Comparison of ENCODE assay signal across 18 cellular contexts in genomic region chr22:29329581-29329980, GRCh38. TPM values are rescaled to one million over a fixed set of nuclear protein-coding genes. Genes with fewer than 3 reads are reported as not detected.
A peak's percentile ranks its signal among the peaks of the same experiment; 100 is the strongest.
DNase-seq lines count a peak whose midpoint lies in the region; ATAC-seq, FAIRE-seq and TF ChIP-seq lines count a peak whose summit lies in the region.
"Had no signal": no experiment of that assay in that cellular context is flagged by ENCODE, and none has a peak within 500 bp of the region (broad histone marks: within the 10 kb centered on the region; RNA-seq: fewer than 3 reads in every experiment).

No MANE protein-coding gene starts in this region.

- H3K4me1 Mint-ChIP-seq in type B pancreatic cell (ENCODE audit: unreplicated experiment): peaks cover 10% of the 10 kb centered on the region
- H3K4me1 Mint-ChIP-seq: CD14-positive monocyte, IgD-negative memory B cell had no signal

- H3K23ac ChIP-seq in mesenchymal stem cell (ENCODE audit: low read length in 2 of 2): no peak overlapping the region

- peak overlapping the region; percentile 79 for H3K4me2 ChIP-seq in BLaER1
- no peak overlapping the region for H3K4me2 ChIP-seq in mesenchymal stem cell (ENCODE audit: low read length, poor library complexity, severe bottlenecking)

- H3K4me3 ChIP-seq in BLaER1 (peak overlapping the region; percentile 46; the same call in 1 of the 2 replicates), mesenchymal stem cell (ENCODE audit: insufficient read depth in 1 of 2, low read depth in 1 of 2, low read length in 2 of 2) (no peak overlapping the region), psoas muscle (no peak overlapping the region), small intestine (ENCODE audit: low read depth in 1 of 2, low read length in 2 of 2) (no peak overlapping the region)

- H3K4me1 ChIP-seq in BLaER1 (peaks cover 82% of the 10 kb centered on the region), mesenchymal stem cell (ENCODE audit: control insufficient read depth, insufficient read depth, low read depth, low read length) (peaks cover 34% of the 10 kb centered on the region), psoas muscle (peaks cover 37% of the 10 kb centered on the region), small intestine (ENCODE audit: control insufficient read depth in 2 of 2, insufficient read depth in 1 of 2, low read depth in 1 of 2, low read length in 1 of 2) (no peaks in the 10 kb centered on the region)

- H3K9me3 Mint-ChIP-seq in type B pancreatic cell: no peaks in the 10 kb centered on the region
- H3K9me3 Mint-ChIP-seq: H9, IgD-negative memory B cell had no signal

- FAIRE-seq in small intestine (lab: Jason Lieb, UNC): no peak

- H2BK15ac ChIP-seq in mesenchymal stem cell (ENCODE audit: low read depth, poor library complexity, severe bottlenecking): peak overlapping the region; percentile 44

- H3K27me3 Mint-ChIP-seq in type B pancreatic cell: no peaks in the 10 kb centered on the region
- H3K27me3 Mint-ChIP-seq: IgD-negative memory B cell had no signal

- H3K9me3 ChIP-seq in BLaER1: no peaks in the 10 kb centered on the region
- H3K9me3 ChIP-seq in mesenchymal stem cell (ENCODE audit: control insufficient read depth, low read length): no peaks in the 10 kb centered on the region
- H3K9me3 ChIP-seq in psoas muscle: no peaks in the 10 kb centered on the region
- H3K9me3 ChIP-seq in small intestine (ENCODE audit: control insufficient read depth, low read depth): no peaks in the 10 kb centered on the region

- no peaks in the 10 kb centered on the region for H3K79me1 ChIP-seq in mesenchymal stem cell (replicated peaks; ENCODE audit: low read length, poor library complexity, severe bottlenecking)

- H3K36me3 Mint-ChIP-seq in type B pancreatic cell: no peaks in the 10 kb centered on the region

- H2BK12ac ChIP-seq in mesenchymal stem cell (ENCODE audit: low read length in 2 of 2): no peak overlapping the region

- DNase-seq in mesenchymal stem cell (no peak), psoas muscle (no peak), small intestine (no peak), type B pancreatic cell (ENCODE audit: extremely low spot score, unreplicated experiment) (no peak), NCI-H446 (lab: John Stamatoyannopoulos, UW) (no peak)
- DNase-seq: COR-L47, DMS153, EL, H9, NCI-H1417 treated with DMSO at 0.1 percent for 48 hours, NCI-H2029, SIG-M5 had no signal

- no peak overlapping the region for H3K4me3 Mint-ChIP-seq in type B pancreatic cell
- H3K4me3 Mint-ChIP-seq: CD14-positive monocyte, H9, IgD-negative memory B cell had no signal

- no peak overlapping the region for H2AK5ac ChIP-seq in mesenchymal stem cell (ENCODE audit: low read length, severe bottlenecking)

- no peak overlapping the region for H2AFZ ChIP-seq in mesenchymal stem cell (ENCODE audit: low read depth, low read length)

- H3K27ac Mint-ChIP-seq in type B pancreatic cell: no peak overlapping the region
- H3K27ac Mint-ChIP-seq: H9 had no signal

- H2BK5ac ChIP-seq in mesenchymal stem cell (ENCODE audit: low read depth, low read length, poor library complexity, severe bottlenecking): no peak overlapping the region

- intact Hi-C loops in psoas muscle (cut with DNase I): no loop called here

- H3K27ac ChIP-seq in BLaER1: peak overlapping the region; percentile 84
- peak overlapping the region; percentile 82 for H3K27ac ChIP-seq in angular gyrus (ENCODE audit: low read depth, low read length)
- H3K27ac ChIP-seq in mesenchymal stem cell (ENCODE audit: low read length, poor library complexity, severe bottlenecking): no peak overlapping the region
- H3K27ac ChIP-seq in psoas muscle: peak overlapping the region; percentile 79
- no peak overlapping the region for H3K27ac ChIP-seq in small intestine (ENCODE audit: low read depth in 1 of 2, low read length in 1 of 2)

- WGBS in mesenchymal stem cell: 91% methylated on average over 11 of the region's 11 CpGs
- WGBS in psoas muscle, 3 donors: 52 to 77% (median 64%) methylated on average over 11 of the region's 11 CpGs
- 93 to 94% (median 94%) methylated on average over 10 to 11 of the region's 11 CpGs for WGBS in small intestine, 3 donors

- H4K91ac ChIP-seq in mesenchymal stem cell (ENCODE audit: low read length): peak overlapping the region; percentile 7

- H2BK120ac ChIP-seq in mesenchymal stem cell (ENCODE audit: low read depth, low read length): no peak overlapping the region

- ATAC-seq in psoas muscle (peak in 3 of 4 donors; percentile 7 to 17 (median 9)), GM18868 (IDR thresholded peaks at IDR 0.05; ENCODE audit: unreplicated experiment) (no peak)

- TF ChIP-seq CTCF in psoas muscle (IDR thresholded peaks at IDR 0.05) (no peak), type B pancreatic cell (conservative IDR thresholded peaks at IDR 0.05) (no peak)

- H3K27me3 ChIP-seq in BLaER1 (no peaks in the 10 kb centered on the region), mesenchymal stem cell (ENCODE audit: control insufficient read depth in 1 of 2, insufficient read depth in 1 of 2, low read length in 2 of 2) (no peaks in the 10 kb centered on the region), psoas muscle (ENCODE audit: insufficient read depth in 3 of 3, low read length in 2 of 3) (no peaks in the 10 kb centered on the region), small intestine (ENCODE audit: control insufficient read depth in 2 of 2, insufficient read depth in 2 of 2, low read length in 2 of 2) (no peaks in the 10 kb centered on the region)

- peak overlapping the region; percentile 61 for H3K9ac ChIP-seq in BLaER1
- H3K9ac ChIP-seq in mesenchymal stem cell (ENCODE audit: low read length): no peak overlapping the region

- no peak overlapping the region for H3K4ac ChIP-seq in mesenchymal stem cell (ENCODE audit: low read depth in 1 of 2, low read length in 2 of 2)

- peaks cover 46% of the 10 kb centered on the region for H3K36me3 ChIP-seq in BLaER1
- H3K36me3 ChIP-seq in mesenchymal stem cell (ENCODE audit: control insufficient read depth in 1 of 2, insufficient read depth in 2 of 2, low read depth in 1 of 2, low read length in 2 of 2): peaks cover 32 to 88% of the 10 kb centered on the region in 2 experiments
- peaks cover 2 to 64% of the 10 kb centered on the region in 2 donors for H3K36me3 ChIP-seq in psoas muscle (ENCODE audit: insufficient read depth in 1 of 2, low read depth in 1 of 2)
- H3K36me3 ChIP-seq in small intestine (ENCODE audit: control insufficient read depth in 2 of 2, insufficient read depth in 2 of 2, low read length in 2 of 2): peaks cover 26% of the 10 kb centered on the region in 2 donors

- no peak overlapping the region for H3K14ac ChIP-seq in mesenchymal stem cell (ENCODE audit: low read length in 2 of 2)

- H4K20me1 ChIP-seq in BLaER1: no peaks in the 10 kb centered on the region

- no peak overlapping the region for H3K18ac ChIP-seq in mesenchymal stem cell (ENCODE audit: low read depth in 1 of 2, low read length in 2 of 2)

- no peak overlapping the region for H4K8ac ChIP-seq in mesenchymal stem cell (ENCODE audit: low read length)

RNA-seq across cellular contexts. Expression of gene RASL10A, which starts 14.1 kb away (rescaled TPM):
- polyA plus RNA-seq in mesenchymal stem cell (2013, experiment 1 of 2): 0.06 TPM
- polyA plus RNA-seq in mesenchymal stem cell (2013, experiment 2 of 2): 0.04 TPM
- total RNA-seq in psoas muscle (1 to 10 TPM in 2 of 4 donors, under 1 TPM in 2; 0.61 to 1.2 (median 0.95) TPM), type B pancreatic cell (ENCODE audit: low replicate concordance) (0.62 and 1.5 TPM in 2 replicates)
- polyA plus RNA-seq in psoas muscle (1 to 10 TPM in 1 of 3 donors, under 1 TPM in 2; 0.32 to 3.3 (median 0.80) TPM), small intestine (1 to 10 TPM; 3.7 to 4.1 (median 4.0) TPM)
- total RNA-seq: A172 had no signal
- polyA plus RNA-seq: IgD-negative memory B cell had no signal

RNA-seq across cellular contexts. Expression of gene GAS2L1, which starts 23.1 kb away (rescaled TPM):
- polyA plus RNA-seq in mesenchymal stem cell (2013, experiment 1 of 2): 21.8 TPM
- 22.6 TPM for polyA plus RNA-seq in mesenchymal stem cell (2013, experiment 2 of 2)
- total RNA-seq in psoas muscle: 1 to 10 TPM; 4.6 to 7.1 (median 5.7) TPM
- 10 to 100 TPM in 1 of 3 donors, 1 to 10 TPM in 2; 5.0 to 19.8 (median 5.1) TPM for polyA plus RNA-seq in psoas muscle
- polyA plus RNA-seq in small intestine: 10 to 100 TPM; 26.2 to 49.0 (median 31.8) TPM
- total RNA-seq in type B pancreatic cell (ENCODE audit: low replicate concordance): 13.5 and 17.2 TPM in 2 replicates

RNA-seq across cellular contexts. Expression of gene AP1B1, which starts 58.8 kb away (rescaled TPM):
- 36.9 TPM for polyA plus RNA-seq in mesenchymal stem cell (2013, experiment 1 of 2)
- 35.5 TPM for polyA plus RNA-seq in mesenchymal stem cell (2013, experiment 2 of 2)
- total RNA-seq in psoas muscle (10 to 100 TPM; 26.8 to 35.3 (median 31.1) TPM), type B pancreatic cell (ENCODE audit: low replicate concordance) (60.9 and 73.3 TPM in 2 replicates)
- polyA plus RNA-seq in psoas muscle (10 to 100 TPM; 17.5 to 32.4 (median 30.6) TPM), small intestine (10 to 100 TPM; 51.6 to 61.6 (median 55.0) TPM)

Comparison
In these comparisons a context has a peak if more than half of its experiments do, and no peak if none do; other contexts are left out.
1. H3K27ac ChIP-seq: peak in BLaER1 (single experiment), angular gyrus (single experiment) and psoas muscle (single experiment); none in mesenchymal stem cell (single experiment) and small intestine (0 of 2).